ENCODE assay signal across 8 cellular contexts in the genomic region with DNA sequence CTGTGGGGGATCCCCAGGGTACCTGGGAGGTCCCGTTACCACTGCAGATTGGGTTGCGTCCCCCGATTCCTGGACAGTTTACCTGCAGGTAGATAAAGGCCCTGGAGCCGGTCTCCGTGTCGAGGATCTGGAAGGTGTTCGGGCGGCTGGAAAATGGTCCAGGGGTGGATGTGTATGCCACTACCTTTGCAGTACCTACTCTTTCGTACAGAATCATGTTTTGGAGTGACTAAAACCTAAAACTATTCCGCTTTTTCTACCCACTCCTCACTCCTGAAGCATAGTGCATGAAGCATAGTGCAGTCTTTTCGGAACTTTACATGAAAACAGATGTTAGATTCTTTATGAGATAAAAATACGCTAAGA. TPM values are rescaled to one million over a fixed set of nuclear protein-coding genes. Genes with fewer than 3 reads are reported as not detected.
DNase-seq lines count a peak whose midpoint lies in the region; ATAC-seq and TF ChIP-seq lines count a peak whose summit lies in the region.

No MANE protein-coding gene starts in this region.

- peak overlapping the region; percentile 96 for H3K27ac ChIP-seq in subcutaneous abdominal adipose tissue (ENCODE audit: low read depth, low read length)

- H3K4me1 ChIP-seq in adipocyte (ENCODE audit: control insufficient read depth, insufficient read depth, low read length) (peaks cover 37% of the 10 kb centered on the region), subcutaneous abdominal adipose tissue (ENCODE audit: control insufficient read depth in 5 of 5, insufficient read depth in 5 of 5, low read length in 5 of 5) (peaks cover 2 to 21% (median 17%) of the 10 kb centered on the region in 5 donors)

- H3K9me3 ChIP-seq in adipocyte (ENCODE audit: control insufficient read depth, low read length): no peaks in the 10 kb centered on the region
- no peaks in the 10 kb centered on the region for H3K9me3 ChIP-seq in subcutaneous abdominal adipose tissue (ENCODE audit: control insufficient read depth in 5 of 5, low read length in 5 of 5)

- H3K36me3 ChIP-seq in adipocyte (ENCODE audit: control insufficient read depth, insufficient read depth, low read length, severe bottlenecking) (peaks cover 12% of the 10 kb centered on the region), subcutaneous abdominal adipose tissue (ENCODE audit: control insufficient read depth in 5 of 5, insufficient read depth in 5 of 5, low read length in 5 of 5) (peaks cover 0 to 5% (median 2%) of the 10 kb centered on the region in 5 donors)

- H3K4me3 ChIP-seq in HFF-Myc (replicated peaks; ENCODE audit: low read depth, low read length): peak overlapping the region; percentile 87
- peak overlapping the region; percentile 99 for H3K4me3 ChIP-seq in adipocyte (ENCODE audit: low read length)
- H3K4me3 ChIP-seq in subcutaneous abdominal adipose tissue (ENCODE audit: low read depth in 1 of 5, low read length in 5 of 5): peak overlapping the region; percentile 86 to 100 (median 95)

- TF ChIP-seq CTCF in HFF-Myc (IDR thresholded peaks at IDR 0.05; ENCODE audit: low read depth, low read length, missing control alignments): no peak

- no peaks in the 10 kb centered on the region for H3K27me3 ChIP-seq in adipocyte (replicated peaks; ENCODE audit: control insufficient read depth, insufficient read depth, low read length)
- no peaks in the 10 kb centered on the region for H3K27me3 ChIP-seq in subcutaneous abdominal adipose tissue (ENCODE audit: control insufficient read depth in 5 of 5, insufficient read depth in 4 of 5, low read length in 5 of 5)

- ATAC-seq in GM21717 (IDR thresholded peaks at IDR 0.05; ENCODE audit: unreplicated experiment): no peak
- ATAC-seq in HG03354 (IDR thresholded peaks at IDR 0.05; ENCODE audit: poor library complexity, severe bottlenecking, unreplicated experiment): no peak

- peak; percentile 30 for DNase-seq in A172 (ENCODE audit: low spot score)
- DNase-seq in HFF-Myc (ENCODE audit: extremely low read depth, low read depth): no peak
- DNase-seq in adipocyte (ENCODE audit: low read depth): no peak
- DNase-seq in inferior parietal cortex (ENCODE audit: extremely low spot score): peak; percentile 17
- no peak for DNase-seq in activated CD4-positive, alpha-beta T cell treated with anti-CD3 and anti-CD28 coated beads, Interleukin-2, amount 50 U/mL, for 48 hours

- H3K9ac ChIP-seq in adipocyte (ENCODE audit: low read length): peak overlapping the region; percentile 96
- H3K9ac ChIP-seq in subcutaneous abdominal adipose tissue (ENCODE audit: low read length in 5 of 5): peak overlapping the region; percentile 81 to 94 (median 91)

RNA-seq across cellular contexts. Expression of a gene that starts 0.4 kb away (rescaled TPM):
- total RNA-seq in A172 (2014; rRNA removed; shearing (Covaris generic)): 63.3 and 79.0 TPM in 2 replicates

Comparison
In these comparisons a context has a peak if more than half of its experiments do, and no peak if none do; other contexts are left out.
1. DNase-seq: peak in A172 (single experiment) and inferior parietal cortex (single experiment); none in HFF-Myc (single experiment), adipocyte (single experiment) and activated CD4-positive, alpha-beta T cell treated with anti-CD3 and anti-CD28 coated beads, Interleukin-2, amount 50 U/mL, for 48 hours (0 of 2).
2. Peak in every context shown above with its lines, with median percentiles within 50 percentile points of each other: H3K4me3 ChIP-seq.